Comparison of ENCODE assay signal across 8 cellular contexts in genomic region chr17:57662644-57663308, GRCh38.
DNase-seq lines count a peak whose midpoint lies in the region; TF ChIP-seq lines count a peak whose summit lies in the region.

No MANE protein-coding gene starts in this region.

- H2AFZ ChIP-seq in OCI-LY7 (ENCODE audit: low read length): no peak overlapping the region

- H3K27ac ChIP-seq in epithelial cell of prostate (no peak overlapping the region), OCI-LY7 (ENCODE audit: low read depth, low read length, poor library complexity, severe bottlenecking) (no peak overlapping the region)

- H3K9me2 ChIP-seq in OCI-LY7 (ENCODE audit: insufficient read depth, low read length): no peaks in the 10 kb centered on the region

- no peak overlapping the region for H3K4me3 ChIP-seq in OCI-LY7 (ENCODE audit: low read depth, low read length, poor library complexity, severe bottlenecking)

- H4K20me1 ChIP-seq in OCI-LY7 (ENCODE audit: insufficient read depth, low read length): no peaks in the 10 kb centered on the region

- no peak overlapping the region for H3K4me3 Mint-ChIP-seq in activated CD4-positive, alpha-beta T cell treated with anti-CD3 and anti-CD28 coated beads, Interleukin-2, amount 10 ng/mL, durations not matched to agents 24 days and 14 days

- CTCF ChIA-PET in OCI-LY7 (lab: Charles Lee; ENCODE audit: unreplicated experiment): no interaction called here

- H3K79me2 ChIP-seq in OCI-LY7 (ENCODE audit: insufficient read depth, low read depth, low read length): no peaks in the 10 kb centered on the region

- TF ChIP-seq CTCF in AG09319 (IDR thresholded peaks at IDR 0.05; ENCODE audit: low read depth, low read length) (peak; percentile 3; the same call in 1 of the 2 replicates), OCI-LY7 (conservative IDR thresholded peaks at IDR 0.05; ENCODE audit: low read length) (no peak)

- no peaks in the 10 kb centered on the region for H3K27me3 Mint-ChIP-seq in activated CD4-positive, alpha-beta T cell treated with anti-CD3 and anti-CD28 coated beads, Interleukin-2, amount 10 ng/mL, durations not matched to agents 24 days and 14 days

- peaks cover 23% of the 10 kb centered on the region for H3K4me1 ChIP-seq in OCI-LY7 (ENCODE audit: insufficient read depth, low read length, poor library complexity, severe bottlenecking)

- no peaks in the 10 kb centered on the region for H3K36me3 ChIP-seq in OCI-LY7 (ENCODE audit: insufficient read depth, low read length)

- H3K4me1 Mint-ChIP-seq in activated CD4-positive, alpha-beta T cell treated with anti-CD3 and anti-CD28 coated beads, Interleukin-2, amount 10 ng/mL, durations not matched to agents 24 days and 14 days: no peaks in the 10 kb centered on the region

- no peak overlapping the region for H3K4me2 ChIP-seq in OCI-LY7 (ENCODE audit: low read length)

- intact Hi-C loops in activated CD4-positive, alpha-beta T cell treated with anti-CD3 and anti-CD28 coated beads, Interleukin-2, amount 10 ng/mL, durations not matched to agents 24 days and 14 days (cut with micrococcal nuclease): no loop called here
- intact Hi-C loops in OCI-LY7 (cut with micrococcal nuclease; ENCODE audit: unreplicated experiment): no loop called here

- H3K27ac Mint-ChIP-seq in activated CD4-positive, alpha-beta T cell treated with anti-CD3 and anti-CD28 coated beads, Interleukin-2, amount 10 ng/mL, durations not matched to agents 24 days and 14 days: peak overlapping the region; percentile 49

- BruUV-seq in OCI-LY7 (replicated peaks; lab: Mats Ljungman, UMichigan): no TSS peak

- no peaks in the 10 kb centered on the region for H3K9me3 ChIP-seq in OCI-LY7 (ENCODE audit: low read length)

- DNase-seq in AG09319 (ENCODE audit: extremely low read depth, low read depth) (peak; percentile 97), HCEC 1CT (peak; percentile 99), NCI-H2227 treated with DMSO at 0.1 percent for 48 hours (lab: John Stamatoyannopoulos, UW) (peak; percentile 96), epithelial cell of prostate (ENCODE audit: low read depth, low spot score) (peak; percentile 91), lung microvascular endothelial cell (ENCODE audit: low read depth in 2 of 2) (peak; percentile 90 to 99), OCI-LY7 (ENCODE audit: low spot score) (no peak)
- DNase-seq in activated CD4-positive, alpha-beta T cell treated with anti-CD3 and anti-CD28 coated beads, Interleukin-2, amount 10 ng/mL, durations not matched to agents 24 days and 14 days: peak; percentile 68
- peak; percentile 21 to 29 for DNase-seq in stimulated activated CD8-positive, alpha-beta memory T cell treated with anti-CD3 and anti-CD28 coated beads, Interleukin-2, amount 100 ng/mL, for 48 hours (ENCODE audit: low read depth in 2 of 2)

- no peaks in the 10 kb centered on the region for H3K9me3 Mint-ChIP-seq in activated CD4-positive, alpha-beta T cell treated with anti-CD3 and anti-CD28 coated beads, Interleukin-2, amount 10 ng/mL, durations not matched to agents 24 days and 14 days

- H3K36me3 Mint-ChIP-seq in activated CD4-positive, alpha-beta T cell treated with anti-CD3 and anti-CD28 coated beads, Interleukin-2, amount 10 ng/mL, durations not matched to agents 24 days and 14 days (ENCODE audit: low read depth): peaks cover 3% of the 10 kb centered on the region

- POLR2A ChIA-PET in OCI-LY7 (lab: Charles Lee): no interaction called here
